ENCODE assay signal across 18 cellular contexts in the genomic region with DNA sequence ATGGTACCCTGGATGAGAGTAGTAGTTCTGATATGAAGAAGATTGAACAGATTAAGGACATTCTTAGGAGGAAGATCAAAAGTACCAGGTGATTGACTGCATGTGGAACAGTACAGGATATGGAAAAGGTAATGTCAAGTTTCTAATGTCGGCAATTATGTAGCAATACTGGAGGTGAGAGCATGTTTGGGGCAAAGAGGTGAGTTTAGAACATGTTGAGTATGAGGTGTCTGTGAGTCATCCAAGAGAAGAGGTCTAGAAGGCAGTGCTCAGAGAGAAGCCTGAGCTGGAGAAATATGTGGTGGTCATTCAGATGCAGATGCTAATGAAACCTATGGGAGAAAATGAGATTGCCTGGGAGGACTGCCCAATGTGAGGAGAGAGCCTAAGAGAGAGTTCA.
DNase-seq lines count a peak whose midpoint lies in the region; ATAC-seq lines count a peak whose summit lies in the region.
"Had no signal": no experiment of that assay in that cellular context is flagged by ENCODE, and none has a peak within 500 bp of the region (broad histone marks: within the 10 kb centered on the region; RNA-seq: fewer than 3 reads in every experiment).

No MANE protein-coding gene starts in this region.

- intact Hi-C loops in activated naive CD4-positive, alpha-beta T cell treated with anti-CD3 and anti-CD28 coated beads for 36 hours (cut with micrococcal nuclease) = no loop called here

- H3K4me1 Mint-ChIP-seq in activated naive CD4-positive, alpha-beta T cell treated with anti-CD3 and anti-CD28 coated beads, Interleukin-2, amount 50 U/mL, for 24 hours = peaks cover 5% of the 10 kb centered on the region
- H3K4me1 Mint-ChIP-seq in activated naive CD4-positive, alpha-beta T cell treated with anti-CD3 and anti-CD28 coated beads for 36 hours (ENCODE audit: low read depth) = no peaks in the 10 kb centered on the region
- no peaks in the 10 kb centered on the region for H3K4me1 Mint-ChIP-seq in activated T-cell treated with anti-CD3 and anti-CD28 coated beads, Interleukin-2, amount 50 U/mL, for 4 hours (ENCODE audit: low read depth)
- H3K4me1 Mint-ChIP-seq: B cell had no signal

- H3K9me3 Mint-ChIP-seq in activated naive CD4-positive, alpha-beta T cell treated with anti-CD3 and anti-CD28 coated beads, Interleukin-2, amount 50 U/mL, for 24 hours = no peaks in the 10 kb centered on the region
- no peaks in the 10 kb centered on the region for H3K9me3 Mint-ChIP-seq in activated naive CD4-positive, alpha-beta T cell treated with anti-CD3 and anti-CD28 coated beads for 36 hours
- no peaks in the 10 kb centered on the region for H3K9me3 Mint-ChIP-seq in activated T-cell treated with anti-CD3 and anti-CD28 coated beads, Interleukin-2, amount 50 U/mL, for 4 hours

- CTCF ChIA-PET in activated naive CD4-positive, alpha-beta T cell treated with anti-CD3 and anti-CD28 coated beads for 36 hours (lab: Charles Lee) = no interaction called here

- H3K36me3 Mint-ChIP-seq in activated naive CD4-positive, alpha-beta T cell treated with anti-CD3 and anti-CD28 coated beads, Interleukin-2, amount 50 U/mL, for 24 hours = peaks cover 23% of the 10 kb centered on the region
- no peaks in the 10 kb centered on the region for H3K36me3 Mint-ChIP-seq in activated naive CD4-positive, alpha-beta T cell treated with anti-CD3 and anti-CD28 coated beads for 36 hours (ENCODE audit: low read depth)
- peaks cover 19% of the 10 kb centered on the region for H3K36me3 Mint-ChIP-seq in activated T-cell treated with anti-CD3 and anti-CD28 coated beads, Interleukin-2, amount 50 U/mL, for 4 hours (ENCODE audit: insufficient read depth)

- no peak for ATAC-seq in activated T-cell treated with anti-CD3 and anti-CD28 coated beads, Interleukin-2, amount 50 U/mL, for 4 hours
- no peak for ATAC-seq in GM18868 (IDR thresholded peaks at IDR 0.05; ENCODE audit: unreplicated experiment)

- H3K4me3 Mint-ChIP-seq in activated naive CD4-positive, alpha-beta T cell treated with anti-CD3 and anti-CD28 coated beads, Interleukin-2, amount 50 U/mL, for 24 hours = no peak overlapping the region
- no peak overlapping the region for H3K4me3 Mint-ChIP-seq in activated naive CD4-positive, alpha-beta T cell treated with anti-CD3 and anti-CD28 coated beads for 36 hours
- H3K4me3 Mint-ChIP-seq in activated T-cell treated with anti-CD3 and anti-CD28 coated beads, Interleukin-2, amount 50 U/mL, for 4 hours = no peak overlapping the region
- H3K4me3 Mint-ChIP-seq: B cell; CD4-positive, CD25-positive, alpha-beta regulatory T cell had no signal

- DNase-seq in activated naive CD4-positive, alpha-beta T cell treated with anti-CD3 and anti-CD28 coated beads for 36 hours = no peak
- DNase-seq in RPMI7951 (ENCODE audit: low read depth) (peak; percentile 3), epithelial cell of prostate (ENCODE audit: low read depth, low spot score) (peak; percentile 16), cerebellar nuclear complex (lab: John Stamatoyannopoulos, UW) (no peak), COR-L47 (lab: John Stamatoyannopoulos, UW) (no peak)
- DNase-seq in activated T-cell treated with anti-CD3 and anti-CD28 coated beads, Interleukin-2, amount 50 U/mL, for 4 hours = no peak
- DNase-seq: Calu3; CD4-positive, CD25-positive, alpha-beta regulatory T cell; DMS53; HCEC 1CT; NCI-H1436 treated with DMSO at 0.1 percent for 48 hours; NCI-H2029 treated with DMSO at 0.1 percent for 48 hours; NCI-H510A treated with DMSO at 0.1 percent for 48 hours; Peyer's patch had no signal

- no peaks in the 10 kb centered on the region for H3K27me3 Mint-ChIP-seq in activated naive CD4-positive, alpha-beta T cell treated with anti-CD3 and anti-CD28 coated beads, Interleukin-2, amount 50 U/mL, for 24 hours
- H3K27me3 Mint-ChIP-seq in activated naive CD4-positive, alpha-beta T cell treated with anti-CD3 and anti-CD28 coated beads for 36 hours (ENCODE audit: low read depth) = no peaks in the 10 kb centered on the region
- no peaks in the 10 kb centered on the region for H3K27me3 Mint-ChIP-seq in activated T-cell treated with anti-CD3 and anti-CD28 coated beads, Interleukin-2, amount 50 U/mL, for 4 hours (ENCODE audit: low read depth)
- H3K27me3 Mint-ChIP-seq: B cell; CD4-positive, CD25-positive, alpha-beta regulatory T cell had no signal

- H3K27ac Mint-ChIP-seq in activated naive CD4-positive, alpha-beta T cell treated with anti-CD3 and anti-CD28 coated beads, Interleukin-2, amount 50 U/mL, for 24 hours = peak overlapping the region; percentile 20
- H3K27ac Mint-ChIP-seq in activated naive CD4-positive, alpha-beta T cell treated with anti-CD3 and anti-CD28 coated beads for 36 hours = no peak overlapping the region
- H3K27ac Mint-ChIP-seq: B cell had no signal

- no peak overlapping the region for H3K27ac ChIP-seq in epithelial cell of prostate
- H3K27ac ChIP-seq: 22Rv1, Peyer's patch had no signal

Comparison
In these comparisons a context has a peak if more than half of its experiments do, and no peak if none do; other contexts are left out.
1. DNase-seq: peak in RPMI7951 (single experiment) and epithelial cell of prostate (single experiment); none in activated naive CD4-positive, alpha-beta T cell treated with anti-CD3 and anti-CD28 coated beads for 36 hours (single experiment), cerebellar nuclear complex (0 of 2), activated T-cell treated with anti-CD3 and anti-CD28 coated beads, Interleukin-2, amount 50 U/mL, for 4 hours (single experiment) and COR-L47 (single experiment).